Comparison of ENCODE assay signal across 9 cellular contexts in genomic region chr3:149771652-149772271, GRCh38. TPM values are rescaled to one million over a fixed set of nuclear protein-coding genes. Genes with fewer than 3 reads are reported as not detected.
A peak's percentile ranks its signal among the peaks of the same experiment; 100 is the strongest.
DNase-seq lines count a peak whose midpoint lies in the region; ATAC-seq, FAIRE-seq and TF ChIP-seq lines count a peak whose summit lies in the region.
"Had no signal": no experiment of that assay in that cellular context is flagged by ENCODE, and none has a peak within 500 bp of the region (broad histone marks: within the 10 kb centered on the region; RNA-seq: fewer than 3 reads in every experiment).

No MANE protein-coding gene starts in this region.

- peaks cover 19 to 25% of the 10 kb centered on the region in 2 donors for H3K27me3 Mint-ChIP-seq in effector memory CD8-positive, alpha-beta T cell
- H3K27me3 Mint-ChIP-seq in natural killer cell (ENCODE audit: low read depth in 2 of 2): peaks cover 9 to 19% of the 10 kb centered on the region in 2 donors

- no peak overlapping the region for H3K27ac Mint-ChIP-seq in effector memory CD8-positive, alpha-beta T cell
- H3K27ac Mint-ChIP-seq in natural killer cell: no peak overlapping the region

- intact Hi-C loops in natural killer cell (cut with micrococcal nuclease): loop anchor here (2.0 kb wide), 1 partner anchor 259 kb away; no protein-coding TSS in a partner anchor

- TF ChIP-seq CTCF in GM20000 (IDR thresholded peaks at IDR 0.05; ENCODE audit: extremely low read depth, missing control alignments): peak; percentile 59
- peak; percentile 79 for TF ChIP-seq CTCF in WERI-Rb-1 (IDR thresholded peaks at IDR 0.05; ENCODE audit: low read depth, low read length)
- peak; percentile 60 for TF ChIP-seq CTCF in natural killer cell (IDR thresholded peaks at IDR 0.05)

- no peaks in the 10 kb centered on the region for H3K27me3 ChIP-seq in WERI-Rb-1 (ENCODE audit: insufficient read depth, low read depth, severe bottlenecking)

- H3K36me3 Mint-ChIP-seq in effector memory CD8-positive, alpha-beta T cell (ENCODE audit: insufficient read depth): no peaks in the 10 kb centered on the region
- no peaks in the 10 kb centered on the region for H3K36me3 Mint-ChIP-seq in natural killer cell

- peak; percentile 40 for ATAC-seq in effector memory CD8-positive, alpha-beta T cell (replicated peaks)
- peak in 2 of 3 donors; percentile 49 to 61 for ATAC-seq in natural killer cell

- H3K27ac ChIP-seq in WERI-Rb-1: no peak overlapping the region

- DNase-seq in COLO829 (ENCODE audit: low spot score) (peak; percentile 54), GM20000 (ENCODE audit: low spot score) (peak; percentile 51), NCI-H1105 treated with DMSO at 0.1 percent for 48 hours (lab: John Stamatoyannopoulos, UW) (peak; percentile 60), WERI-Rb-1 (peak; percentile 64), natural killer cell (no peak), urothelium cell line (ENCODE audit: low spot score) (peak; percentile 49), NCI-H226 (no peak)
- peak; percentile 25 to 34 (median 30) for DNase-seq in effector memory CD8-positive, alpha-beta T cell

- H3K4me3 Mint-ChIP-seq in effector memory CD8-positive, alpha-beta T cell: no peak overlapping the region
- H3K4me3 Mint-ChIP-seq in natural killer cell: no peak overlapping the region

- no peaks in the 10 kb centered on the region for H3K4me1 Mint-ChIP-seq in effector memory CD8-positive, alpha-beta T cell (ENCODE audit: low read depth in 2 of 2)
- H3K4me1 Mint-ChIP-seq in natural killer cell: no peaks in the 10 kb centered on the region

- H3K36me3 ChIP-seq in WERI-Rb-1: no peaks in the 10 kb centered on the region

- no peaks in the 10 kb centered on the region for H3K9me3 ChIP-seq in WERI-Rb-1 (ENCODE audit: severe bottlenecking)

- FAIRE-seq in urothelium cell line (lab: Jason Lieb, UNC): no peak

- H3K9me3 Mint-ChIP-seq in effector memory CD8-positive, alpha-beta T cell: no peaks in the 10 kb centered on the region
- no peaks in the 10 kb centered on the region for H3K9me3 Mint-ChIP-seq in natural killer cell

- H3K4me3 ChIP-seq in WERI-Rb-1 (ENCODE audit: low read depth, low read length): no peak overlapping the region

RNA-seq across cellular contexts. Expression of gene COMMD2, which starts 19.5 kb away (rescaled TPM):
- total RNA-seq in natural killer cell: 10 to 100 TPM; 39.9 to 42.9 (median 40.0) TPM

RNA-seq across cellular contexts. Expression of gene ANKUB1, which starts 20.6 kb away (rescaled TPM):
- not detected for total RNA-seq in natural killer cell
- total RNA-seq: T-helper 1 cell treated with Interleukin-12 subunit alpha and Interleukin-12 subunit beta and Interleukin-4 antibody, amounts not matched to agents 30 ng/mL and 1 ng/mL, for 36 hours had no signal

RNA-seq across cellular contexts. Expression of gene RNF13, which starts 41.3 kb away (rescaled TPM):
- total RNA-seq in natural killer cell: 10 to 100 TPM; 57.4 to 69.7 (median 66.6) TPM

Comparison
In these comparisons a context has a peak if more than half of its experiments do, and no peak if none do; other contexts are left out.
1. DNase-seq: peak in COLO829 (single experiment), GM20000 (single experiment), NCI-H1105 treated with DMSO at 0.1 percent for 48 hours (single experiment), WERI-Rb-1 (single experiment), effector memory CD8-positive, alpha-beta T cell (3 of 3) and urothelium cell line (single experiment); none in natural killer cell (single experiment) and NCI-H226 (single experiment).
2. Peak in every context shown above with its lines, with median percentiles within 50 percentile points of each other: CTCF ChIP-seq.